8 cellular contexts compared by ENCODE assay signal in the genomic region with DNA sequence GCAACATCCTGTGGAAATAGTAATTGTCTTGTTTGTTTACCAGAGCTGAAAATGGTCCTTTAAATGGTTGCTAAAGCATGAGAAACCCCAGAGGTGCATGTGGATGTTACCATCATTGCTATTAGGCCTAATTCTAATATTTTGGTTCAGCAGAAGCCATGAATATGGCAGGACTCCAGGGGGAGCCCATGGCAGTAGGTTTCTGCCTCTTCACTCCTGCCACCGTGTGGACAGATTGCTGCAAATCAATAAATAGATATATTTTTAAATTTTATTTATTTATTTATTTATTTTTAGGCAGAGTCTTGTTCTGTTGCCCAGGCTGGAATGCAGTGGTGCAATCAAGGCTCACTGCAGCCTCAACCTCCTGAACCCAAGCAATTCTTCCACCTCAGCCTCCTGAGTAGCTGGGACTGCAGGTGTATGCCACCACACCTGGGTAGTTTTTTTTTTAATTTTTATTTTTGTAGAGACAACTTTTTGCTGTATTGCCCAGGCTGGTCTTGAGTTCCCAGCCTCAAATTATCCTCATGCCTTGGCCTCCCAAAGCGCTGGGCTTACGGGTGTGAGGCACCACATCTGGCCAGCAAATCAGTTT. TPM values are rescaled to one million over a fixed set of nuclear protein-coding genes. Genes with fewer than 3 reads are reported as not detected.
DNase-seq lines count a peak whose midpoint lies in the region; ATAC-seq and TF ChIP-seq lines count a peak whose summit lies in the region.

No MANE protein-coding gene starts in this region.

- no peaks in the 10 kb centered on the region for H3F3A ChIP-seq in Loucy (ENCODE audit: low read depth)

- in situ Hi-C loops in SK-MEL-5 (cut with HindIII; ENCODE audit: low pct_unique_long_range_greater_than_20kb, low sequenced_read_pairs): no loop called here

- DNase-seq in BJ (ENCODE audit: low read depth) (peak; percentile 6), SK-MEL-5 (ENCODE audit: low read depth, low spot score) (peak; percentile 88), brain pericyte (ENCODE audit: low read depth, low spot score) (peak; percentile 17), kidney glomerular epithelial cell (lab: John Stamatoyannopoulos, UW) (peak; percentile 72)
- DNase-seq in stimulated activated CD8-positive, alpha-beta memory T cell treated with anti-CD3 and anti-CD28 coated beads, Interleukin-4, amount 100 ng/mL, for 24 hours (ENCODE audit: low read depth): peak; percentile 11

- no peaks in the 10 kb centered on the region for H3K9me2 ChIP-seq in Loucy (replicated peaks; ENCODE audit: low read depth, low read length)

- no peaks in the 10 kb centered on the region for H4K20me1 ChIP-seq in Loucy (ENCODE audit: insufficient read depth, low read length, poor library complexity, severe bottlenecking)

- ATAC-seq in GM18519 (IDR thresholded peaks at IDR 0.05; ENCODE audit: low FRiP score, unreplicated experiment) (peak; percentile 56), GM21737 (IDR thresholded peaks at IDR 0.05; ENCODE audit: unreplicated experiment) (no peak)

- H3K4me3 ChIP-seq in BJ (ENCODE audit: low read depth, low read length) (no peak overlapping the region), Loucy (ENCODE audit: low read length, poor library complexity, severe bottlenecking) (no peak overlapping the region)

- H3K79me2 ChIP-seq in Loucy (ENCODE audit: insufficient read depth, low read length): no peaks in the 10 kb centered on the region

- no peaks in the 10 kb centered on the region for H3K9me3 ChIP-seq in Loucy (ENCODE audit: insufficient read depth, low read depth, low read length)

- no peak overlapping the region for H3K4me2 ChIP-seq in Loucy (ENCODE audit: low read depth, low read length, poor library complexity, severe bottlenecking)

- POLR2A ChIA-PET in BJ (lab: Charles Lee): no interaction called here

- H3K4me1 ChIP-seq in Loucy (ENCODE audit: insufficient read depth, low read length, poor library complexity, severe bottlenecking): peaks cover 10% of the 10 kb centered on the region

- no peak overlapping the region for H2AFZ ChIP-seq in Loucy (ENCODE audit: low read length)

- H3K36me3 ChIP-seq in BJ (ENCODE audit: control insufficient read depth, insufficient read depth, low read length): no peaks in the 10 kb centered on the region
- H3K36me3 ChIP-seq in Loucy (ENCODE audit: insufficient read depth, low read length): no peaks in the 10 kb centered on the region

- TF ChIP-seq CTCF in BJ (IDR thresholded peaks at IDR 0.05; ENCODE audit: insufficient read depth, low read depth, low read length) (peak; percentile 78), Loucy (conservative IDR thresholded peaks at IDR 0.05; ENCODE audit: low read length) (peak; percentile 81)

- H3K27me3 ChIP-seq in BJ (ENCODE audit: control insufficient read depth, insufficient read depth, low read length) (no peaks in the 10 kb centered on the region), Loucy (ENCODE audit: insufficient read depth, low read length, poor library complexity, severe bottlenecking) (no peaks in the 10 kb centered on the region)

- no peak overlapping the region for H3K9ac ChIP-seq in Loucy (ENCODE audit: low read depth, low read length, poor library complexity, severe bottlenecking)

- CTCF ChIA-PET in BJ (lab: Yijun Ruan, JAX): interaction anchor here (0.8 to 7.2 kb wide), 10 partner anchors 10 to 698 kb away, joined by 3 to 73 read pairs (median 4); no protein-coding TSS in a partner anchor

RNA-seq across cellular contexts. Expression of gene CAPN13, which starts 54.9 kb away (rescaled TPM):
- polyA plus RNA-seq in BJ (2011; rRNA removed): not detected in 2 replicates
- polyA minus RNA-seq in BJ (2011; rRNA and poly(A)+ RNA removed): not detected in 2 replicates
- not detected in 2 replicates for total RNA-seq in SK-MEL-5 (2014; rRNA removed; shearing (Covaris generic))
- not detected in 2 replicates for polyA plus RNA-seq in SK-MEL-5 (2015; cell fraction: cytosol; rRNA removed)
- polyA plus RNA-seq in SK-MEL-5 (2015; cell fraction: nucleus; rRNA removed): not detected in 2 replicates

Comparison
In these comparisons a context has a peak if more than half of its experiments do, and no peak if none do; other contexts are left out.
1. DNase-seq: peak in every context shown above with its lines; median percentile 88 in SK-MEL-5; 72 in kidney glomerular epithelial cell; 17 in brain pericyte; 11 in stimulated activated CD8-positive, alpha-beta memory T cell treated with anti-CD3 and anti-CD28 coated beads, Interleukin-4, amount 100 ng/mL, for 24 hours; 6 in BJ.